In genomic region chr12:52975204-52975603, GRCh38 we compare ENCODE assay signal across 14 cellular contexts. TPM values are rescaled to one million over a fixed set of nuclear protein-coding genes. Genes with fewer than 3 reads are reported as not detected.
DNase-seq lines count a peak whose midpoint lies in the region; ATAC-seq, FAIRE-seq and TF ChIP-seq lines count a peak whose summit lies in the region.
"Had no signal": no experiment of that assay in that cellular context is flagged by ENCODE, and none has a peak within 500 bp of the region (broad histone marks: within the 10 kb centered on the region; RNA-seq: fewer than 3 reads in every experiment).

No MANE protein-coding gene starts in this region.

- TF ChIP-seq CTCF in right atrium auricular region (IDR thresholded peaks at IDR 0.05) (no peak), brain microvascular endothelial cell (IDR thresholded peaks at IDR 0.05; ENCODE audit: low read depth, low read length, missing control alignments) (no peak), HepG2 (CRISPR knock-in tag; IDR thresholded peaks at IDR 0.05) (peak; percentile 63), stomach (IDR thresholded peaks at IDR 0.05) (no peak)

- H3K36me3 ChIP-seq in right atrium auricular region (no peaks in the 10 kb centered on the region), brain microvascular endothelial cell (replicated peaks) (no peaks in the 10 kb centered on the region), HepG2 (replicated peaks in 1 of 2; ENCODE audit: control insufficient read depth in 1 of 2, insufficient read depth in 2 of 2, low read length in 2 of 2) (no peaks in the 10 kb centered on the region), stomach (no peaks in the 10 kb centered on the region)
- H3K36me3 ChIP-seq: pancreas had no signal

- in situ Hi-C loops in brain microvascular endothelial cell (cut with HindIII; ENCODE audit: low pct_ligation_motif_present, low sequenced_read_pairs), result loop anchor here (10.0 kb wide), 1 partner anchor 80 kb away; no protein-coding TSS in a partner anchor
- in situ Hi-C loops in HepG2 (cut with HindIII; ENCODE audit: extremely low pct_ligation_motif_present, low pct_unique_long_range_greater_than_20kb), result loop anchor here (5.0 to 25.0 kb wide), 4 partner anchors 88 to 838 kb away; partner anchors contain the start of genes KRT1 and KRT84

- no peaks in the 10 kb centered on the region for H3K27me3 ChIP-seq in right atrium auricular region
- H3K27me3 ChIP-seq in brain microvascular endothelial cell (replicated peaks), result no peaks in the 10 kb centered on the region
- H3K27me3 ChIP-seq in HepG2 (ENCODE audit: control insufficient read depth in 1 of 2, insufficient read depth in 2 of 2, low read length in 2 of 2), result no peaks in the 10 kb centered on the region
- H3K27me3 ChIP-seq in stomach, result peaks cover 0 to 10% (median 0%) of the 10 kb centered on the region in 3 donors
- H3K27me3 ChIP-seq: pancreas had no signal

- no peak for FAIRE-seq in HepG2 (lab: Jason Lieb, UNC)
- FAIRE-seq: D721Med, pancreas had no signal

- H3K4me1 ChIP-seq in right atrium auricular region (peaks cover 0 to 23% of the 10 kb centered on the region in 2 donors), HepG2 (ENCODE audit: insufficient read depth, low read length) (peaks cover 74% of the 10 kb centered on the region), stomach (peaks cover 0 to 18% (median 4%) of the 10 kb centered on the region in 4 donors)

- DNase-seq in Right ventricle myocardium superior (no peak), right atrium auricular region (ENCODE audit: low spot score) (no peak), brain microvascular endothelial cell (peak; percentile 38), HepG2 (ENCODE audit: low spot score) (peak; percentile 57), NAMALWA (ENCODE audit: low spot score) (no peak), stomach (no peak), amniotic stem cell (lab: John Stamatoyannopoulos, UW) (no peak), COR-L47 (lab: John Stamatoyannopoulos, UW) (no peak)
- DNase-seq: activated CD4-positive, alpha-beta T cell treated with anti-CD3 and anti-CD28 coated beads for 1 hour; activated T-cell treated with anti-CD3 and anti-CD28 coated beads, Interleukin-2, amount 50 U/mL, for 4 hours; anterior cingulate cortex; pancreas had no signal

- H2AFZ ChIP-seq in HepG2 (ENCODE audit: low read length), result no peak overlapping the region

- BruUV-seq in HepG2 (replicated peaks; lab: Mats Ljungman, UMichigan), result no TSS peak

- TF ChIP-seq RAD21 in HepG2 (CRISPR knock-in tag; IDR thresholded peaks at IDR 0.05), result no peak

- no peaks in the 10 kb centered on the region for H3K79me2 ChIP-seq in HepG2 (ENCODE audit: insufficient read depth, low read length)

- no peak overlapping the region for H3K4me3 ChIP-seq in right atrium auricular region
- H3K4me3 ChIP-seq in brain microvascular endothelial cell (ENCODE audit: low read depth, low read length), result no peak overlapping the region
- H3K4me3 ChIP-seq in HepG2 (replicated peaks in 1 of 3; ENCODE audit: insufficient read depth in 1 of 3, low read depth in 2 of 3, low read length in 3 of 3), result peak overlapping the region in 1 of 3 experiments; percentile 44; a peak in 2 of 6 replicates
- no peak overlapping the region for H3K4me3 ChIP-seq in stomach
- H3K4me3 ChIP-seq: lung, pancreas had no signal

- peak overlapping the region; percentile 62 for H3K4me2 ChIP-seq in HepG2 (ENCODE audit: low read depth, low read length)

- peak; percentile 28 for ATAC-seq in Right ventricle myocardium superior (ENCODE audit: poor library complexity)
- ATAC-seq in HepG2, result peak; percentile 61
- ATAC-seq: activated T-cell treated with anti-CD3 and anti-CD28 coated beads, Interleukin-2, amount 50 U/mL, for 4 hours had no signal

- CTCF ChIA-PET in HepG2 (lab: Yijun Ruan, JAX; ENCODE audit: low intra/inter-chr PET ratio, low total read pairs), result interaction anchor here (2.5 to 2.8 kb wide), 2 partner anchors 70 to 90 kb away, joined by 14 to 21 read pairs; partner anchors contain the start of gene KRT8

- peak overlapping the region; percentile 36; the same call in 1 of the 2 replicates for H3K9ac ChIP-seq in HepG2 (ENCODE audit: insufficient read depth, low read depth, low read length)

- H3K27ac ChIP-seq in right atrium auricular region (peak overlapping the region in 1 of 2 donors; percentile 31), brain microvascular endothelial cell (no peak overlapping the region), HepG2 (ENCODE audit: extremely low read length, insufficient read depth, low read length) (no peak overlapping the region), stomach (no peak overlapping the region)
- H3K27ac ChIP-seq: pancreas had no signal

- POLR2A ChIA-PET in HepG2 (lab: Yijun Ruan, JAX), result interaction anchor here (0.6 to 1.2 kb wide), 5 partner anchors 26 to 367 kb away, joined by 3 to 5 read pairs (median 4); partner anchors contain the start of genes KRT18 and KRT8

- H4K20me1 ChIP-seq in HepG2 (ENCODE audit: insufficient read depth, low read length), result no peaks in the 10 kb centered on the region

- H3K9me3 ChIP-seq in right atrium auricular region (no peaks in the 10 kb centered on the region), HepG2 (ENCODE audit: low read length) (no peaks in the 10 kb centered on the region), stomach (no peaks in the 10 kb centered on the region)
- H3K9me3 ChIP-seq: pancreas had no signal

- WGBS in HepG2 (ENCODE audit: low lambda C conversion rate), result 30% methylated on average over 3 of the region's 3 CpGs
- WGBS in stomach, 5 donors, result 65 to 76% (median 72%) methylated on average over 3 of the region's 3 CpGs

- intact Hi-C loops in Right ventricle myocardium superior (cut with DNase I), result no loop called here
- intact Hi-C loops in HepG2 (cut with micrococcal nuclease; ENCODE audit: unreplicated experiment), result no loop called here
- intact Hi-C loops in stomach (cut with DNase I; ENCODE audit: low total_unique reads), result loop anchor here (5.0 to 10.0 kb wide), 2 partner anchors 88 to 600 kb away; no protein-coding TSS in a partner anchor

- TF ChIP-seq EP300 in HepG2 (IDR thresholded peaks at IDR 0.05; ENCODE audit: low read depth in 2 of 2, low read length in 2 of 2), result no peak
- TF ChIP-seq EP300 in HepG2 (CRISPR knock-in tag; IDR thresholded peaks at IDR 0.05; ENCODE audit: borderline replicate concordance), result no peak
- no peak for TF ChIP-seq EP300 in stomach (IDR thresholded peaks at IDR 0.05)

- no peak for TF ChIP-seq POLR2A in HepG2 (IDR thresholded peaks at IDR 0.05; ENCODE audit: insufficient read depth in 1 of 2, low read depth in 2 of 2, low read length in 2 of 2)
- TF ChIP-seq POLR2A in stomach (IDR thresholded peaks at IDR 0.05), result no peak

RNA-seq across cellular contexts. Expression of gene KRT18, which starts 26.3 kb away (rescaled TPM):
- 7.0 TPM for total RNA-seq in Right ventricle myocardium superior
- 100 to 1,000 TPM in 1 of 2 donors, 10 to 100 TPM in 1; 85.1 to 150 TPM for total RNA-seq in right atrium auricular region
- 618 and 762 TPM in 2 replicates for total RNA-seq in HepG2 (2016; rRNA removed; fragmentation: Illumina TruSeq; extraction: Trizol)
- total RNA-seq in HepG2 (2016; cell fraction: cytosol; rRNA removed; fragmentation: Illumina TruSeq; extraction: Trizol; ENCODE audit: low read depth), result 344 and 369 TPM in 2 replicates
- 631 and 704 TPM in 2 replicates for total RNA-seq in HepG2 (2016; cell fraction: insoluble cytoplasmic fraction; rRNA removed; fragmentation: Illumina TruSeq; extraction: Trizol)
- 289 and 321 TPM in 2 replicates for total RNA-seq in HepG2 (2016; cell fraction: membrane; rRNA removed; fragmentation: Illumina TruSeq; extraction: Trizol)
- 291 and 298 TPM in 2 replicates for total RNA-seq in HepG2 (2016; cell fraction: nucleus; rRNA removed; fragmentation: Illumina TruSeq; extraction: Trizol)
- 433 and 436 TPM in 2 replicates for polyA plus RNA-seq in HepG2 (2011; rRNA removed)
- 543 and 742 TPM in 2 replicates for polyA plus RNA-seq in HepG2 (2011; cell fraction: cytosol; rRNA removed)
- 328 and 341 TPM in 2 replicates for polyA plus RNA-seq in HepG2 (2011; cell fraction: nucleus; rRNA removed)
- 356 and 426 TPM in 2 replicates for polyA plus RNA-seq in HepG2 (2012)
- polyA plus RNA-seq in HepG2 (2016; cell fraction: cytosol; fragmentation: Illumina TruSeq; extraction: Trizol; ENCODE audit: low read depth), result 354 and 399 TPM in 2 replicates
- 703 and 776 TPM in 2 replicates for polyA plus RNA-seq in HepG2 (2016; cell fraction: insoluble cytoplasmic fraction; fragmentation: Illumina TruSeq; extraction: Trizol; ENCODE audit: low read depth)
- polyA plus RNA-seq in HepG2 (2016; cell fraction: membrane; fragmentation: Illumina TruSeq; extraction: Trizol; ENCODE audit: low read depth), result 250 and 261 TPM in 2 replicates
- polyA plus RNA-seq in HepG2 (2016; cell fraction: nucleus; fragmentation: Illumina TruSeq; extraction: Trizol; ENCODE audit: insufficient read depth, low read depth), result 432 and 466 TPM in 2 replicates
- 346 and 697 TPM in 2 replicates for polyA minus RNA-seq in HepG2 (2011; rRNA and poly(A)+ RNA removed; ENCODE audit: low replicate concordance)
- polyA minus RNA-seq in HepG2 (2011; cell fraction: cytosol; rRNA and poly(A)+ RNA removed), result 294 and 350 TPM in 2 replicates
- 138 and 164 TPM in 2 replicates for polyA minus RNA-seq in HepG2 (2011; cell fraction: nucleus; rRNA and poly(A)+ RNA removed)
- 100 to 1,000 TPM in 4 of 5 donors, 10 to 100 TPM in 1; 68.3 to 648 (median 309) TPM for total RNA-seq in stomach
- polyA plus RNA-seq in stomach, result 100 to 1,000 TPM; 369 to 525 (median 391) TPM

RNA-seq across cellular contexts. Expression of gene EIF4B, which starts 31.1 kb away (rescaled TPM):
- total RNA-seq in Right ventricle myocardium superior (434 TPM), right atrium auricular region (100 to 1,000 TPM; 272 to 383 TPM), HepG2 (2016; rRNA removed; fragmentation: Illumina TruSeq; extraction: Trizol) (548 and 779 TPM in 2 replicates), stomach (100 to 1,000 TPM; 319 to 833 (median 400) TPM)
- total RNA-seq in HepG2 (2016; cell fraction: cytosol; rRNA removed; fragmentation: Illumina TruSeq; extraction: Trizol; ENCODE audit: low read depth), result 127 and 150 TPM in 2 replicates
- total RNA-seq in HepG2 (2016; cell fraction: insoluble cytoplasmic fraction; rRNA removed; fragmentation: Illumina TruSeq; extraction: Trizol), result 568 and 746 TPM in 2 replicates
- 454 and 551 TPM in 2 replicates for total RNA-seq in HepG2 (2016; cell fraction: membrane; rRNA removed; fragmentation: Illumina TruSeq; extraction: Trizol)
- total RNA-seq in HepG2 (2016; cell fraction: nucleus; rRNA removed; fragmentation: Illumina TruSeq; extraction: Trizol), result 263 and 291 TPM in 2 replicates
- polyA plus RNA-seq in HepG2 (2011; rRNA removed) (327 and 416 TPM in 2 replicates), stomach (100 to 1,000 TPM; 101 to 262 (median 179) TPM)
- 501 and 516 TPM in 2 replicates for polyA plus RNA-seq in HepG2 (2011; cell fraction: cytosol; rRNA removed)
- polyA plus RNA-seq in HepG2 (2011; cell fraction: nucleus; rRNA removed), result 203 and 222 TPM in 2 replicates
- polyA plus RNA-seq in HepG2 (2012), result 450 and 479 TPM in 2 replicates
- 74.7 and 91.4 TPM in 2 replicates for polyA plus RNA-seq in HepG2 (2016; cell fraction: cytosol; fragmentation: Illumina TruSeq; extraction: Trizol; ENCODE audit: low read depth)
- polyA plus RNA-seq in HepG2 (2016; cell fraction: insoluble cytoplasmic fraction; fragmentation: Illumina TruSeq; extraction: Trizol; ENCODE audit: low read depth), result 445 and 458 TPM in 2 replicates
- 254 and 316 TPM in 2 replicates for polyA plus RNA-seq in HepG2 (2016; cell fraction: membrane; fragmentation: Illumina TruSeq; extraction: Trizol; ENCODE audit: low read depth)
- polyA plus RNA-seq in HepG2 (2016; cell fraction: nucleus; fragmentation: Illumina TruSeq; extraction: Trizol; ENCODE audit: insufficient read depth, low read depth), result 258 and 266 TPM in 2 replicates
- 738 and 1,247 TPM in 2 replicates for polyA minus RNA-seq in HepG2 (2011; rRNA and poly(A)+ RNA removed; ENCODE audit: low replicate concordance)
- polyA minus RNA-seq in HepG2 (2011; cell fraction: cytosol; rRNA and poly(A)+ RNA removed), result 496 and 595 TPM in 2 replicates
- 250 and 365 TPM in 2 replicates for polyA minus RNA-seq in HepG2 (2011; cell fraction: nucleus; rRNA and poly(A)+ RNA removed)

Comparison
In these comparisons a context has a peak if more than half of its experiments do, and no peak if none do; other contexts are left out.
1. DNase-seq: peak in brain microvascular endothelial cell (single experiment) and HepG2 (single experiment); none in Right ventricle myocardium superior (single experiment), right atrium auricular region (single experiment), NAMALWA (single experiment), stomach (single experiment), amniotic stem cell (single experiment) and COR-L47 (single experiment).